1 cellular context compared by ENCODE assay signal in genomic region chr17:18278867-18279266, GRCh38.
TF ChIP-seq lines count a peak whose summit lies in the region.

No MANE protein-coding gene starts in this region.

TF ChIP-seq in K562, 482 proteins besides CTCF, POLR2A, EP300 and RAD21:
- TF ChIP-seq POLR2G (IDR thresholded peaks at IDR 0.05; ENCODE audit: low read depth, low read length) (no peak), BRF1 (IDR thresholded peaks at IDR 0.05; ENCODE audit: borderline replicate concordance, extremely low read depth, insufficient read length) (no peak), ETV1 (tag; conservative IDR thresholded peaks at IDR 0.05; ENCODE audit: low read depth) (no peak), NFE2 (IDR thresholded peaks at IDR 0.05; ENCODE audit: low read depth) (peak; percentile 21; the same call in 1 of the 2 replicates), MAFF (IDR thresholded peaks at IDR 0.05; ENCODE audit: low read length) (peak; percentile 7; the same call in 1 of the 2 replicates)
